Comparison of ENCODE assay signal across 8 cellular contexts in the genomic region with DNA sequence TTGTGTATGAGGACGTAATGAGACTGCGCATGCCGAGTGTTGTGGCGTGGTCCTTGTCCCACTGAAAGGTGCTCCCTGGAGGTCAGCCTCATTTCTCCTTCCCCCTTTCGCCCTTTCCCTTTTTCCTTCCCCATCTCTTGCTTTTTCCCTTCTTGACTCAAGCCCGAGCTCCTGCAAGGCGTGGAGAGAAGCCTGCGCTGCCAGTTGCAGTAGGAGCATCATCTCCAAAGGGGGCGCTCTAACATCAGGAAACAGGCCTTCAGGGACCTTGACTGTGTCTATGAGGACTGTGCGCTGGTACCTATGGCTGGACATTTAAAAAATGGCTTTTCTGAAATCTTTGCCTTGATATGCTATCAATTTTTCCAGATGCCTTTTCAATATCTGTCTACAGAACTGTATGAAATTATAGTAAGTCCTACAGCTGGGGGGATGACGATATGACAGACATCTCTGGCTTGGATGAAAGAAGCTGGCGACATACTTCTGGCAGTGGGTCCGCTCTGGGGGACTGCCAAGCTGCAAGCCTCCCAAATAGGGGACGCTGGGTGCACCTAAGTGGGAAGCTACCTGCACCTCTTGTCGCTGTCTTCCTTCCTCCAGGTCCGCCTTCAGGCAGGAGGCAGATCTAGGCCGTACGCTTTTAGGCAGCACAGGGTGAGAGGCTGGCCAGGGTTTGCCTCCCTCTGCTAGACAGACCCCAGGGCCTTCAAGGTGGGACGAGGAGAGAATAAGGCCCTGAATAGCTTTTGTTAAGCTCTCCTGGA.
DNase-seq lines count a peak whose midpoint lies in the region; ATAC-seq and TF ChIP-seq lines count a peak whose summit lies in the region.

No MANE protein-coding gene starts in this region.

- H3K27me3 Mint-ChIP-seq in activated CD8-positive, alpha-beta T cell treated with anti-CD3 and anti-CD28 coated beads for 36 hours, result peaks cover 5% of the 10 kb centered on the region
- H3K27me3 Mint-ChIP-seq in activated CD8-positive, alpha-beta T cell treated with anti-CD3 and anti-CD28 coated beads, Interleukin-2, amount 10 ng/mL, durations not matched to agents 7 days and 5 days (ENCODE audit: low read depth), result no peaks in the 10 kb centered on the region

- H3K27ac Mint-ChIP-seq in activated CD8-positive, alpha-beta T cell treated with anti-CD3 and anti-CD28 coated beads for 36 hours, result no peak overlapping the region
- H3K27ac Mint-ChIP-seq in activated CD8-positive, alpha-beta T cell treated with anti-CD3 and anti-CD28 coated beads, Interleukin-2, amount 10 ng/mL, durations not matched to agents 7 days and 5 days, result no peak overlapping the region

- no peaks in the 10 kb centered on the region for H3K9me3 Mint-ChIP-seq in activated CD8-positive, alpha-beta T cell treated with anti-CD3 and anti-CD28 coated beads for 36 hours
- H3K9me3 Mint-ChIP-seq in activated CD8-positive, alpha-beta T cell treated with anti-CD3 and anti-CD28 coated beads, Interleukin-2, amount 10 ng/mL, durations not matched to agents 7 days and 5 days (ENCODE audit: insufficient read depth), result no peaks in the 10 kb centered on the region

- CTCF ChIA-PET in activated CD8-positive, alpha-beta T cell treated with anti-CD3 and anti-CD28 coated beads for 36 hours (lab: Charles Lee), result interaction anchor here (0.6 to 1.3 kb wide), 4 partner anchors 15 to 552 kb away, joined by 3 to 4 read pairs (median 3); no protein-coding TSS in a partner anchor
- CTCF ChIA-PET in activated CD8-positive, alpha-beta T cell treated with anti-CD3 and anti-CD28 coated beads, Interleukin-2, amount 10 ng/mL, durations not matched to agents 7 days and 5 days (lab: Charles Lee), result interaction anchor here (1.2 kb wide), 1 partner anchor 16 kb away, joined by 3 read pairs; no protein-coding TSS in a partner anchor
- CTCF ChIA-PET in RWPE1 (lab: Yijun Ruan, JAX), result interaction anchor here (0.6 to 1.1 kb wide), 2 partner anchors 38 to 1538 kb away, joined by 3 to 4 read pairs; no protein-coding TSS in a partner anchor

- TF ChIP-seq CTCF in activated CD8-positive, alpha-beta T cell treated with anti-CD3 and anti-CD28 coated beads for 36 hours (IDR thresholded peaks at IDR 0.05), result peak; percentile 56
- TF ChIP-seq CTCF in RWPE1 (conservative IDR thresholded peaks at IDR 0.05; ENCODE audit: low read depth), result 0 out of 2 replicates have a peak, but pooled peaks have one; percentile 19
- peak; percentile 66 for TF ChIP-seq CTCF in foreskin keratinocyte (conservative IDR thresholded peaks at IDR 0.05)

- DNase-seq in activated CD8-positive, alpha-beta T cell treated with anti-CD3 and anti-CD28 coated beads for 36 hours, result peak; percentile 25
- DNase-seq in activated CD8-positive, alpha-beta T cell treated with anti-CD3 and anti-CD28 coated beads, Interleukin-2, amount 10 ng/mL, durations not matched to agents 7 days and 5 days, result no peak
- DNase-seq in M059J (ENCODE audit: low read depth) (peak; percentile 53), RWPE1 (ENCODE audit: low spot score) (no peak), foreskin keratinocyte (peak in 1 of 2 donors; percentile 4), pons (ENCODE audit: low spot score) (peak; percentile 73)

- H3K4me3 Mint-ChIP-seq in activated CD8-positive, alpha-beta T cell treated with anti-CD3 and anti-CD28 coated beads for 36 hours, result no peak overlapping the region
- no peak overlapping the region for H3K4me3 Mint-ChIP-seq in activated CD8-positive, alpha-beta T cell treated with anti-CD3 and anti-CD28 coated beads, Interleukin-2, amount 10 ng/mL, durations not matched to agents 7 days and 5 days

- intact Hi-C loops in activated CD8-positive, alpha-beta T cell treated with anti-CD3 and anti-CD28 coated beads for 36 hours (cut with micrococcal nuclease), result no loop called here

- H3K36me3 Mint-ChIP-seq in activated CD8-positive, alpha-beta T cell treated with anti-CD3 and anti-CD28 coated beads for 36 hours (ENCODE audit: low read depth), result no peaks in the 10 kb centered on the region
- H3K36me3 Mint-ChIP-seq in activated CD8-positive, alpha-beta T cell treated with anti-CD3 and anti-CD28 coated beads, Interleukin-2, amount 10 ng/mL, durations not matched to agents 7 days and 5 days (ENCODE audit: low read depth), result no peaks in the 10 kb centered on the region

- no peaks in the 10 kb centered on the region for H3K4me1 Mint-ChIP-seq in activated CD8-positive, alpha-beta T cell treated with anti-CD3 and anti-CD28 coated beads for 36 hours (ENCODE audit: low read depth)
- H3K4me1 Mint-ChIP-seq in activated CD8-positive, alpha-beta T cell treated with anti-CD3 and anti-CD28 coated beads, Interleukin-2, amount 10 ng/mL, durations not matched to agents 7 days and 5 days (ENCODE audit: low read depth), result no peaks in the 10 kb centered on the region

- POLR2A ChIA-PET in activated CD8-positive, alpha-beta T cell treated with anti-CD3 and anti-CD28 coated beads for 36 hours (lab: Charles Lee), result no interaction called here
- POLR2A ChIA-PET in activated CD8-positive, alpha-beta T cell treated with anti-CD3 and anti-CD28 coated beads, Interleukin-2, amount 10 ng/mL, durations not matched to agents 7 days and 5 days (lab: Charles Lee), result no interaction called here
- POLR2A ChIA-PET in RWPE1 (lab: Yijun Ruan, JAX; ENCODE audit: low non-redundant PET), result no interaction called here

- H3K27me3 ChIP-seq in foreskin keratinocyte, result peaks cover 6% of the 10 kb centered on the region

- H3K27ac ChIP-seq in RWPE1 (no peak overlapping the region), foreskin keratinocyte (no peak overlapping the region)

- H3K4me1 ChIP-seq in foreskin keratinocyte, result no peaks in the 10 kb centered on the region

- no peak for ATAC-seq in activated CD8-positive, alpha-beta T cell treated with anti-CD3 and anti-CD28 coated beads for 36 hours
- ATAC-seq in activated CD8-positive, alpha-beta T cell treated with anti-CD3 and anti-CD28 coated beads, Interleukin-2, amount 10 ng/mL, durations not matched to agents 7 days and 5 days, result no peak
- ATAC-seq in foreskin keratinocyte (peak; percentile 49), HG03095 (IDR thresholded peaks at IDR 0.05; ENCODE audit: unreplicated experiment) (no peak), GM18858 (IDR thresholded peaks at IDR 0.05; ENCODE audit: unreplicated experiment) (no peak)

Comparison
In these comparisons a context has a peak if more than half of its experiments do, and no peak if none do; other contexts are left out.
1. DNase-seq: peak in activated CD8-positive, alpha-beta T cell treated with anti-CD3 and anti-CD28 coated beads for 36 hours (single experiment), M059J (single experiment) and pons (single experiment); none in activated CD8-positive, alpha-beta T cell treated with anti-CD3 and anti-CD28 coated beads, Interleukin-2, amount 10 ng/mL, durations not matched to agents 7 days and 5 days (single experiment) and RWPE1 (single experiment).
2. Peak in every context shown above with its lines, with median percentiles within 50 percentile points of each other: CTCF ChIP-seq.